In genomic region chr9:126481862-126482261, GRCh38 we compare ENCODE assay signal across 1 cellular context.
TF ChIP-seq lines count a peak whose summit lies in the region.

No MANE protein-coding gene starts in this region.

TF ChIP-seq in H1, 55 proteins besides CTCF, POLR2A, EP300 and RAD21:
- TF ChIP-seq YY1 (IDR thresholded peaks at IDR 0.05; ENCODE audit: low read depth, low read length) (no peak), KDM1A (IDR thresholded peaks at IDR 0.05; ENCODE audit: borderline replicate concordance, low read length) (no peak), TEAD4 (IDR thresholded peaks at IDR 0.05; ENCODE audit: low read depth, low read length) (no peak), ASH2L (IDR thresholded peaks at IDR 0.05; ENCODE audit: low read length) (no peak), CHD1 (IDR thresholded peaks at IDR 0.05; ENCODE audit: low read depth, low read length) (no peak), SP2 (IDR thresholded peaks at IDR 0.05; ENCODE audit: low read length) (no peak)
- TF ChIP-seq, protein P1, sequence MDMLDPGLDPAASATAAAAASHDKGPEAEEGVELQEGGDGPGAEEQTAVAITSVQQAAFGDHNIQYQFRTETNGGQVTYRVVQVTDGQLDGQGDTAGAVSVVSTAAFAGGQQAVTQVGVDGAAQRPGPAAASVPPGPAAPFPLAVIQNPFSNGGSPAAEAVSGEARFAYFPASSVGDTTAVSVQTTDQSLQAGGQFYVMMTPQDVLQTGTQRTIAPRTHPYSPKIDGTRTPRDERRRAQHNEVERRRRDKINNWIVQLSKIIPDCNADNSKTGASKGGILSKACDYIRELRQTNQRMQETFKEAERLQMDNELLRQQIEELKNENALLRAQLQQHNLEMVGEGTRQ (IDR thresholded peaks at IDR 0.05; ENCODE audit: low read length): no peak
TF ChIP-seq in H1: peak in this region for 0.
